ENCODE assay signal across 8 cellular contexts in genomic region chr13:113585828-113586355, GRCh38. TPM values are rescaled to one million over a fixed set of nuclear protein-coding genes. Genes with fewer than 3 reads are reported as not detected.
A peak's percentile ranks its signal among the peaks of the same experiment; 100 is the strongest.
DNase-seq lines count a peak whose midpoint lies in the region; ATAC-seq and TF ChIP-seq lines count a peak whose summit lies in the region.

No MANE protein-coding gene starts in this region.

- no peak overlapping the region for H2AFZ ChIP-seq in MM.1S (ENCODE audit: low read length)

- no peaks in the 10 kb centered on the region for H3K9me3 Mint-ChIP-seq in CD4-positive, CD25-positive, alpha-beta regulatory T cell
- no peaks in the 10 kb centered on the region for H3K9me3 Mint-ChIP-seq in chondrocyte (ENCODE audit: low read depth)
- H3K9me3 Mint-ChIP-seq in naive thymus-derived CD8-positive, alpha-beta T cell: peaks cover 0 to 8% (median 0%) of the 10 kb centered on the region in 9 donors

- peak overlapping the region; percentile 57 to 76 (median 62) for H3K27ac Mint-ChIP-seq in CD4-positive, CD25-positive, alpha-beta regulatory T cell
- no peak overlapping the region for H3K27ac Mint-ChIP-seq in chondrocyte (ENCODE audit: unreplicated experiment)
- peak overlapping the region in 9 of 10 donors; percentile 8 to 89 (median 53) for H3K27ac Mint-ChIP-seq in naive thymus-derived CD8-positive, alpha-beta T cell

- no peaks in the 10 kb centered on the region for H3F3A ChIP-seq in MM.1S (ENCODE audit: insufficient read depth, low read length)

- peaks cover 6% of the 10 kb centered on the region for H3K36me3 Mint-ChIP-seq in CD4-positive, CD25-positive, alpha-beta regulatory T cell
- peaks cover 4% of the 10 kb centered on the region for H3K36me3 Mint-ChIP-seq in chondrocyte (ENCODE audit: low read depth)
- peaks cover 0 to 23% (median 2%) of the 10 kb centered on the region in 3 donors for H3K36me3 Mint-ChIP-seq in naive thymus-derived CD8-positive, alpha-beta T cell

- H3K4me3 Mint-ChIP-seq in CD4-positive, CD25-positive, alpha-beta regulatory T cell: peak overlapping the region; percentile 88 to 96 (median 93)
- peak overlapping the region; percentile 83 for H3K4me3 Mint-ChIP-seq in chondrocyte (ENCODE audit: unreplicated experiment)
- peak overlapping the region; percentile 80 to 92 (median 88) for H3K4me3 Mint-ChIP-seq in naive thymus-derived CD8-positive, alpha-beta T cell

- peaks cover 6 to 38% (median 24%) of the 10 kb centered on the region in 4 donors for H3K4me1 Mint-ChIP-seq in CD4-positive, CD25-positive, alpha-beta regulatory T cell
- peaks cover 23% of the 10 kb centered on the region for H3K4me1 Mint-ChIP-seq in chondrocyte (ENCODE audit: low read depth)
- peaks cover 18 to 44% (median 36%) of the 10 kb centered on the region in 4 donors for H3K4me1 Mint-ChIP-seq in naive thymus-derived CD8-positive, alpha-beta T cell

- H4K20me1 ChIP-seq in MM.1S (ENCODE audit: insufficient read depth, low read length): 0 out of 2 replicates have a peak, but pooled peaks cover 5% of the 10 kb centered on the region

- POLR2A ChIA-PET in naive thymus-derived CD8-positive, alpha-beta T cell (lab: Charles Lee): interaction anchor here (0.9 kb wide), 1 partner anchor 53 kb away, joined by 3 read pairs; no protein-coding TSS in a partner anchor

- ATAC-seq in CD4-positive, CD25-positive, alpha-beta regulatory T cell (ENCODE audit: low read depth in 2 of 2): no peak
- no peak for ATAC-seq in naive thymus-derived CD8-positive, alpha-beta T cell
- ATAC-seq in GM18907 (IDR thresholded peaks at IDR 0.05; ENCODE audit: unreplicated experiment) (no peak), GM19397 (IDR thresholded peaks at IDR 0.05; ENCODE audit: unreplicated experiment) (no peak), GM19467 (IDR thresholded peaks at IDR 0.05; ENCODE audit: unreplicated experiment) (no peak)

- H3K9me2 ChIP-seq in MM.1S (replicated peaks; ENCODE audit: insufficient read depth, low read length): no peaks in the 10 kb centered on the region

- H3K27ac ChIP-seq in CD4-positive, CD25-positive, alpha-beta regulatory T cell (ENCODE audit: insufficient read depth, low read length, poor library complexity, severe bottlenecking): no peak overlapping the region
- no peak overlapping the region for H3K27ac ChIP-seq in MM.1S (ENCODE audit: low read length)

- peaks cover 57% of the 10 kb centered on the region for H3K79me2 ChIP-seq in MM.1S (ENCODE audit: low read length)

- H3K4me2 ChIP-seq in MM.1S (ENCODE audit: low read depth, low read length): peak overlapping the region; percentile 71

- H3K9me3 ChIP-seq in CD4-positive, CD25-positive, alpha-beta regulatory T cell (ENCODE audit: control insufficient read depth in 2 of 2, low read length in 2 of 2): no peaks in the 10 kb centered on the region
- no peaks in the 10 kb centered on the region for H3K9me3 ChIP-seq in MM.1S (replicated peaks; ENCODE audit: insufficient read depth, low read length)

- DNase-seq in CD4-positive, CD25-positive, alpha-beta regulatory T cell: peak in 1 of 3 donors; percentile 9
- DNase-seq in MM.1S: no peak
- no peak for DNase-seq in chondrocyte (ENCODE audit: low spot score)
- DNase-seq in naive thymus-derived CD8-positive, alpha-beta T cell: peak in 1 of 10 donors; percentile 7
- no peak for DNase-seq in NCI-H82 (lab: John Stamatoyannopoulos, UW)

- peaks cover 31% of the 10 kb centered on the region for H3K4me1 ChIP-seq in CD4-positive, CD25-positive, alpha-beta regulatory T cell (ENCODE audit: control insufficient read depth, insufficient read depth, low read length, poor library complexity, severe bottlenecking)
- peaks cover 14% of the 10 kb centered on the region for H3K4me1 ChIP-seq in MM.1S (ENCODE audit: low read length)

- TF ChIP-seq CTCF in MM.1S (IDR thresholded peaks at IDR 0.05; ENCODE audit: low read length) (no peak), chondrocyte (IDR thresholded peaks at IDR 0.05) (no peak)

- peak overlapping the region; percentile 74 for H3K4me3 ChIP-seq in CD4-positive, CD25-positive, alpha-beta regulatory T cell (ENCODE audit: low read depth, low read length)
- peak overlapping the region; percentile 73 for H3K4me3 ChIP-seq in MM.1S (ENCODE audit: low read length)

- H3K9ac ChIP-seq in MM.1S (ENCODE audit: low read length): peak overlapping the region; percentile 72; the same call in 1 of the 2 replicates

- peaks cover 7% of the 10 kb centered on the region for H3K36me3 ChIP-seq in CD4-positive, CD25-positive, alpha-beta regulatory T cell (ENCODE audit: control insufficient read depth, insufficient read depth, low read length)
- H3K36me3 ChIP-seq in MM.1S (replicated peaks; ENCODE audit: insufficient read depth, low read length): peaks cover 26% of the 10 kb centered on the region

- no peaks in the 10 kb centered on the region for H3K27me3 ChIP-seq in CD4-positive, CD25-positive, alpha-beta regulatory T cell (ENCODE audit: control insufficient read depth, insufficient read depth, low read length)
- no peaks in the 10 kb centered on the region for H3K27me3 ChIP-seq in MM.1S (replicated peaks; ENCODE audit: insufficient read depth, low read length)

- no peaks in the 10 kb centered on the region for H3K27me3 Mint-ChIP-seq in CD4-positive, CD25-positive, alpha-beta regulatory T cell
- H3K27me3 Mint-ChIP-seq in chondrocyte (ENCODE audit: low read depth): no peaks in the 10 kb centered on the region
- no peaks in the 10 kb centered on the region for H3K27me3 Mint-ChIP-seq in naive thymus-derived CD8-positive, alpha-beta T cell

RNA-seq across cellular contexts. Expression of gene TFDP1, which starts 1.3 kb away (rescaled TPM):
- 31.1 TPM for total RNA-seq in CD4-positive, CD25-positive, alpha-beta regulatory T cell
- polyA plus RNA-seq in CD4-positive, CD25-positive, alpha-beta regulatory T cell: 10 to 100 TPM; 34.0 to 64.3 (median 49.2) TPM
- total RNA-seq in chondrocyte: 52.8 to 76.0 TPM (median 54.3 TPM) in 3 replicates
- total RNA-seq in naive thymus-derived CD8-positive, alpha-beta T cell: 10 to 100 TPM; 17.1 to 18.1 TPM
- 10 to 100 TPM; 50.1 to 61.9 (median 50.3) TPM for polyA plus RNA-seq in naive thymus-derived CD8-positive, alpha-beta T cell
